ENCODE assay signal across 17 cellular contexts in genomic region chr1:239958063-239958462, GRCh38.
DNase-seq lines count a peak whose midpoint lies in the region; ATAC-seq, FAIRE-seq and TF ChIP-seq lines count a peak whose summit lies in the region.
"Had no signal": no experiment of that assay in that cellular context is flagged by ENCODE, and none has a peak within 500 bp of the region (broad histone marks: within the 10 kb centered on the region; RNA-seq: fewer than 3 reads in every experiment).

No MANE protein-coding gene starts in this region.

- TF ChIP-seq CTCF in neural progenitor cell (IDR thresholded peaks at IDR 0.05) = no peak

- H3K79me2 ChIP-seq in neural progenitor cell (ENCODE audit: low read depth) = no peaks in the 10 kb centered on the region

- H3K4me3 ChIP-seq in neural progenitor cell (no peak overlapping the region), H7 (ENCODE audit: insufficient read depth, low read depth, low read length) (no peak overlapping the region)
- H3K4me3 ChIP-seq: GM23248 had no signal

- H3K4me1 Mint-ChIP-seq in neural progenitor cell = no peaks in the 10 kb centered on the region
- no peaks in the 10 kb centered on the region for H3K4me1 Mint-ChIP-seq in stimulated activated memory B cell treated with anti-CD40 and anti-IgM and Interleukin-4, amounts not matched to agents 10 μg/mL and 1 μg/mL and 100 μg/mL, for 72 hours

- H3K27ac ChIP-seq in neural progenitor cell = no peak overlapping the region
- H3K27ac ChIP-seq: GM23248 had no signal

- H3K27me3 ChIP-seq in neural progenitor cell = no peaks in the 10 kb centered on the region
- H3K27me3 ChIP-seq in H7 (ENCODE audit: control insufficient read depth, insufficient read depth, low read length) = no peaks in the 10 kb centered on the region; the same call in 1 of the 2 replicates

- H3K9me3 ChIP-seq in neural progenitor cell (ENCODE audit: low read depth) = no peaks in the 10 kb centered on the region

- H3K9me3 Mint-ChIP-seq in neural progenitor cell = no peaks in the 10 kb centered on the region
- H3K9me3 Mint-ChIP-seq in stimulated activated memory B cell treated with anti-CD40 and anti-IgM and Interleukin-4, amounts not matched to agents 10 μg/mL and 1 μg/mL and 100 μg/mL, for 72 hours = peaks cover 2% of the 10 kb centered on the region
- H3K9me3 Mint-ChIP-seq: CD4-positive, alpha-beta memory T cell had no signal

- H3K9ac ChIP-seq in neural progenitor cell = no peak overlapping the region
- H3K9ac ChIP-seq: GM23248 had no signal

- H3K4me2 ChIP-seq in neural progenitor cell = no peak overlapping the region

- no peaks in the 10 kb centered on the region for H3F3A ChIP-seq in neural progenitor cell (ENCODE audit: low read depth)

- no peak overlapping the region for H3K4me3 Mint-ChIP-seq in neural progenitor cell
- no peak overlapping the region for H3K4me3 Mint-ChIP-seq in stimulated activated memory B cell treated with anti-CD40 and anti-IgM and Interleukin-4, amounts not matched to agents 10 μg/mL and 1 μg/mL and 100 μg/mL, for 72 hours
- H3K4me3 Mint-ChIP-seq: CD4-positive, alpha-beta memory T cell had no signal

- H2AFZ ChIP-seq in neural progenitor cell (replicated peaks) = no peak overlapping the region
- H2AFZ ChIP-seq: GM23248 had no signal

- H3K27me3 Mint-ChIP-seq in neural progenitor cell (ENCODE audit: insufficient read depth, low read depth) = peaks cover 4% of the 10 kb centered on the region
- H3K27me3 Mint-ChIP-seq in stimulated activated memory B cell treated with anti-CD40 and anti-IgM and Interleukin-4, amounts not matched to agents 10 μg/mL and 1 μg/mL and 100 μg/mL, for 72 hours = no peaks in the 10 kb centered on the region

- no peaks in the 10 kb centered on the region for H4K20me1 ChIP-seq in neural progenitor cell (ENCODE audit: low read depth)

- peak; percentile 13 for FAIRE-seq in HTR-8/SVneo (lab: Jason Lieb, UNC)
- FAIRE-seq: GM12892, GM19239, H54 had no signal

- H3K4me1 ChIP-seq in neural progenitor cell = no peaks in the 10 kb centered on the region

- no peak for DNase-seq in HTR-8/SVneo (ENCODE audit: insufficient read length, low spot score)
- DNase-seq in neural progenitor cell (ENCODE audit: low spot score) = no peak
- DNase-seq in NK-92 (lab: John Stamatoyannopoulos, UW; ENCODE audit: unreplicated experiment) = no peak
- DNase-seq in hepatic stellate cell (ENCODE audit: low spot score) = no peak
- no peak for DNase-seq in H7
- DNase-seq: C1 segment of cervical spinal cord; Calu3; CD4-positive, alpha-beta memory T cell; COR-L47; DMS53; DMS79 treated with DMSO at 0.1 percent for 48 hours; GM23248; HCEC 1CT had no signal

- peak overlapping the region; percentile 78 for H3K27ac Mint-ChIP-seq in neural progenitor cell
- no peak overlapping the region for H3K27ac Mint-ChIP-seq in stimulated activated memory B cell treated with anti-CD40 and anti-IgM and Interleukin-4, amounts not matched to agents 10 μg/mL and 1 μg/mL and 100 μg/mL, for 72 hours
- H3K27ac Mint-ChIP-seq: CD4-positive, alpha-beta memory T cell had no signal

- H3K36me3 ChIP-seq in neural progenitor cell (no peaks in the 10 kb centered on the region), H7 (replicated peaks; ENCODE audit: control insufficient read depth, insufficient read depth, low read length) (no peaks in the 10 kb centered on the region)

- peak; percentile 9 for ATAC-seq in stimulated activated memory B cell treated with anti-CD40 and anti-IgM and Interleukin-4, amounts not matched to agents 10 μg/mL and 1 μg/mL and 100 μg/mL, for 72 hours

- H3K36me3 Mint-ChIP-seq in neural progenitor cell = no peaks in the 10 kb centered on the region
- no peaks in the 10 kb centered on the region for H3K36me3 Mint-ChIP-seq in stimulated activated memory B cell treated with anti-CD40 and anti-IgM and Interleukin-4, amounts not matched to agents 10 μg/mL and 1 μg/mL and 100 μg/mL, for 72 hours
- H3K36me3 Mint-ChIP-seq: CD4-positive, alpha-beta memory T cell had no signal
